17 cellular contexts compared by ENCODE assay signal in genomic region chr20:18504479-18505060, GRCh38. TPM values are rescaled to one million over a fixed set of nuclear protein-coding genes. Genes with fewer than 3 reads are reported as not detected.
DNase-seq lines count a peak whose midpoint lies in the region; ATAC-seq, FAIRE-seq and TF ChIP-seq lines count a peak whose summit lies in the region.
"Had no signal": no experiment of that assay in that cellular context is flagged by ENCODE, and none has a peak within 500 bp of the region (broad histone marks: within the 10 kb centered on the region; RNA-seq: fewer than 3 reads in every experiment).

No MANE protein-coding gene starts in this region.

- H3K4me3 ChIP-seq in cardiac fibroblast (replicated peaks in 1 of 2; ENCODE audit: low read depth in 2 of 2, low read length in 2 of 2) (no peak overlapping the region), right cardiac atrium (ENCODE audit: low read length) (no peak overlapping the region), pancreas (no peak overlapping the region), PC-9 (no peak overlapping the region)
- H3K4me3 ChIP-seq: K562 had no signal

- DNase-seq in DMS114 treated with DMSO at 0.1 percent for 48 hours (lab: John Stamatoyannopoulos, UW; ENCODE audit: unreplicated experiment) (peak; percentile 18), cardiac fibroblast (ENCODE audit: low read depth in 2 of 2) (peak; percentile 57 to 75), right cardiac atrium (peak; percentile 66 to 81 (median 70)), pancreas (peak in 5 of 6 donors; percentile 33 to 54 (median 49)), glomerular visceral epithelial cell (ENCODE audit: extremely low spot score) (no peak), PC-9 (no peak)
- DNase-seq: activated naive CD4-positive, alpha-beta T cell treated with Interleukin-2 at 50 U/mL for 16 hours; AML-193; DMS79 treated with DMSO at 0.1 percent for 48 hours; NCI-H748 treated with DMSO at 0.1 percent for 48 hours; stimulated activated CD8-positive, alpha-beta memory T cell treated with anti-CD3 and anti-CD28 coated beads, Interleukin-4, amount 100 ng/mL, for 48 hours had no signal

- peaks cover 16% of the 10 kb centered on the region for H3K79me2 ChIP-seq in PC-9 (ENCODE audit: low read depth)

- H3K4me1 ChIP-seq in right cardiac atrium (ENCODE audit: control insufficient read depth, insufficient read depth, low read length) (no peaks in the 10 kb centered on the region), pancreas (peaks cover 0 to 15% (median 0%) of the 10 kb centered on the region in 3 donors), PC-9 (replicated peaks; ENCODE audit: insufficient read depth) (peaks cover 18% of the 10 kb centered on the region)

- FAIRE-seq in pancreas (lab: Jason Lieb, UNC): no peak
- FAIRE-seq: GM12891, K562, TTC549 had no signal

- H3K27ac ChIP-seq in right cardiac atrium (ENCODE audit: low read length): no peak overlapping the region
- peak overlapping the region in 1 of 4 donors; percentile 66 for H3K27ac ChIP-seq in pancreas
- H3K27ac ChIP-seq in PC-9: no peak overlapping the region
- H3K27ac ChIP-seq: neutrophil had no signal

- no TSS peak for BruUV-seq in PC-9 (replicated peaks; lab: Mats Ljungman, UMichigan)

- no peaks in the 10 kb centered on the region for H3K9me2 ChIP-seq in PC-9 (ENCODE audit: insufficient read depth)

- ATAC-seq in right cardiac atrium (no peak), pancreas (peak in 1 of 4 donors; percentile 1), HG03442 (IDR thresholded peaks at IDR 0.05; ENCODE audit: unreplicated experiment) (no peak), GM19397 (IDR thresholded peaks at IDR 0.05; ENCODE audit: unreplicated experiment) (no peak)
- ATAC-seq: K562 had no signal

- H3F3A ChIP-seq in PC-9 (ENCODE audit: insufficient read depth, low read depth): peaks cover 5% of the 10 kb centered on the region; the same call in 1 of the 2 replicates

- H3K36me3 ChIP-seq in pancreas: no peaks in the 10 kb centered on the region
- H3K36me3 ChIP-seq in PC-9 (ENCODE audit: low read depth): no peaks in the 10 kb centered on the region
- H3K36me3 ChIP-seq: neutrophil had no signal

- intact Hi-C loops in right cardiac atrium (cut with DNase I) (no loop called here), pancreas (cut with DNase I) (no loop called here), PC-9 (cut with micrococcal nuclease; ENCODE audit: unreplicated experiment) (loop anchor here (5.0 kb wide), 1 partner anchor 537 kb away; the partner anchor contains the start of genes MGME1 and SNX5)

- H4K20me1 ChIP-seq in PC-9 (ENCODE audit: insufficient read depth): no peaks in the 10 kb centered on the region

- POLR2A ChIA-PET in PC-9 (lab: Charles Lee; ENCODE audit: unreplicated experiment): no interaction called here

- H2AFZ ChIP-seq in PC-9: no peak overlapping the region

- 61% methylated on average over 31 of the region's 31 CpGs for WGBS in right cardiac atrium
- 53 to 67% methylated on average over 31 of the region's 31 CpGs for WGBS in pancreas, 2 donors

- no peak overlapping the region for H3K4me2 ChIP-seq in PC-9

- CTCF ChIA-PET in PC-9 (lab: Charles Lee): no interaction called here

- no peaks in the 10 kb centered on the region for H3K9me3 ChIP-seq in right cardiac atrium (ENCODE audit: control insufficient read depth, low read length)
- no peaks in the 10 kb centered on the region for H3K9me3 ChIP-seq in pancreas
- no peaks in the 10 kb centered on the region for H3K9me3 ChIP-seq in PC-9 (ENCODE audit: insufficient read depth, low read depth)
- H3K9me3 ChIP-seq: neutrophil had no signal

- H3K27me3 ChIP-seq in right cardiac atrium (ENCODE audit: control insufficient read depth, insufficient read depth) (no peaks in the 10 kb centered on the region), pancreas (no peaks in the 10 kb centered on the region), PC-9 (ENCODE audit: insufficient read depth, low read depth) (no peaks in the 10 kb centered on the region)

- no peak for TF ChIP-seq CTCF in cardiac fibroblast (IDR thresholded peaks at IDR 0.05; ENCODE audit: low read depth, low read length)
- no peak for TF ChIP-seq CTCF in pancreas (IDR thresholded peaks at IDR 0.05)
- TF ChIP-seq CTCF in PC-9 (conservative IDR thresholded peaks at IDR 0.05): no peak

RNA-seq across cellular contexts. Expression of gene SEC23B, which starts 3.2 kb away (rescaled TPM):
- 10 to 100 TPM in 3 of 4 donors, 1 to 10 TPM in 1; 7.8 to 23.9 (median 14.5) TPM for total RNA-seq in right cardiac atrium
- polyA plus RNA-seq in right cardiac atrium: 4.3 TPM
- total RNA-seq in pancreas: 10 to 100 TPM; 39.3 to 55.8 (median 47.7) TPM
- 10 to 100 TPM; 10.1 to 23.9 TPM for polyA plus RNA-seq in pancreas
- total RNA-seq in PC-9 (2021): 60.3 and 78.5 TPM in 2 replicates

RNA-seq across cellular contexts. Expression of gene RBBP9, which starts 7.5 kb away (rescaled TPM):
- total RNA-seq in right cardiac atrium (10 to 100 TPM in 2 of 4 donors, 1 to 10 TPM in 2; 6.3 to 10.6 (median 9.0) TPM), pancreas (1 to 10 TPM; 3.9 to 7.3 (median 6.3) TPM), PC-9 (2021) (24.0 and 29.5 TPM in 2 replicates)
- polyA plus RNA-seq in right cardiac atrium (4.2 TPM), pancreas (1 to 10 TPM; 2.1 to 4.5 TPM)

RNA-seq across cellular contexts. Expression of gene POLR3F, which starts 37.4 kb away (rescaled TPM):
- total RNA-seq in right cardiac atrium (1 to 10 TPM; 6.7 to 8.7 (median 7.6) TPM), pancreas (1 to 10 TPM; 3.3 to 4.8 (median 3.8) TPM), PC-9 (2021) (7.4 and 9.6 TPM in 2 replicates)
- polyA plus RNA-seq in right cardiac atrium (6.1 TPM), pancreas (1 to 10 TPM; 4.4 to 8.6 TPM)

RNA-seq across cellular contexts. Expression of gene DZANK1, which starts 37.7 kb away (rescaled TPM):
- total RNA-seq in right cardiac atrium (1 to 10 TPM in 1 of 4 donors, under 1 TPM in 3; 0.53 to 1.0 (median 0.85) TPM), pancreas (1 to 10 TPM in 2 of 6 donors, under 1 TPM in 4; 0.73 to 1.8 (median 0.95) TPM), PC-9 (2021) (4.4 and 7.3 TPM in 2 replicates)
- polyA plus RNA-seq in right cardiac atrium (0.79 TPM), pancreas (1 to 10 TPM; 2.4 to 3.6 TPM)

Comparison
In these comparisons a context has a peak if more than half of its experiments do, and no peak if none do; other contexts are left out.
1. DNase-seq: peak in DMS114 treated with DMSO at 0.1 percent for 48 hours (single experiment), cardiac fibroblast (2 of 2), right cardiac atrium (3 of 3) and pancreas (5 of 6); none in glomerular visceral epithelial cell (single experiment) and PC-9 (0 of 2).